In the genomic region with DNA sequence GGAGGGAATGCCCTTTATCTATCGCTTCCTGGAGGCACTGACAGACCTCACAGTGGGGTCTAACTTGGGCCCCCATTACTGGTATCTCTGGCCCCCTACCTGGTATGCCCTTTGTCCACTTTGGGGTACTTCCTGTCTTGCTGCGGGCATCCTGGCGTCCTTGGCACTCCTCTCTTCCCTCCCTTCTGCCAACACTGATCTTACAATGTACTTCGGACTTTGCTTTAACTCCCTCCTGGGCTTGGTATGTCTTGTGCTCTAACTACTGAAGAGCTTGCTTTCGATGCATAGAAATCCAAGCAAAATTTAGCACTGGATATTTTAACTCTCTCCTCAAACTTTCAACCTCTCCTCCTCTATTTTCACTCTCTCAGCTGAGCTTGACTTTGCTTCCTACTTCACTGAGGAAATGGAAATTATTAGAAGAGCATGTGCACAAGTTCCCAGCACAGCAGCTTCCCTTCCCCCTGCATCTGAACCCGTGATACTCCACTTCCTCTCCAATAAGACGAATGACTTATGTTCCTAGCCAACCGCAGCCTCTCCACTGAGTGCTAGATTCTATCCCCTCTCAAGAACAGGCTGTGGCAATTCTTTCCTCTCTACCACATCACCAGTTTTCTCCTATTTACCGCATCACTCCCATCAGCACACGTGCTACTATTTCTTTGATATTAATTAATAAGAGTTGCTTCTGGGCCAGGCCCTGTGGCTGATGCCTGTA, we compare ENCODE assay signal across 9 cellular contexts. TPM values are rescaled to one million over a fixed set of nuclear protein-coding genes. Genes with fewer than 3 reads are reported as not detected.
A peak's percentile ranks its signal among the peaks of the same experiment; 100 is the strongest.
DNase-seq lines count a peak whose midpoint lies in the region; ATAC-seq, FAIRE-seq and TF ChIP-seq lines count a peak whose summit lies in the region.
"Had no signal": no experiment of that assay in that cellular context is flagged by ENCODE, and none has a peak within 500 bp of the region (broad histone marks: within the 10 kb centered on the region; RNA-seq: fewer than 3 reads in every experiment).

No MANE protein-coding gene starts in this region.

- no TSS peak for BruUV-seq in Caco-2 (replicated peaks; lab: Mats Ljungman, UMichigan)

- H3K27me3 ChIP-seq in left lung (peaks cover 0 to 3% of the 10 kb centered on the region in 2 donors), aorta (ENCODE audit: control insufficient read depth in 1 of 2, insufficient read depth in 2 of 2, low read length in 1 of 2) (no peaks in the 10 kb centered on the region), Caco-2 (replicated peaks; ENCODE audit: control insufficient read depth, insufficient read depth, low read length) (no peaks in the 10 kb centered on the region)

- H3K9me3 Mint-ChIP-seq in Caco-2 (ENCODE audit: unreplicated experiment), result no peaks in the 10 kb centered on the region

- H3K4me1 ChIP-seq in left lung, result no peaks in the 10 kb centered on the region
- no peaks in the 10 kb centered on the region for H3K4me1 ChIP-seq in aorta (ENCODE audit: control insufficient read depth in 1 of 2, insufficient read depth in 2 of 2, low read length in 2 of 2)
- no peaks in the 10 kb centered on the region for H3K4me1 ChIP-seq in Caco-2

- POLR2A ChIA-PET in Caco-2 (lab: Charles Lee), result no interaction called here

- CTCF ChIA-PET in Caco-2 (lab: Charles Lee), result interaction anchor here (0.5 kb wide), 1 partner anchor 323 kb away, joined by 3 read pairs; no protein-coding TSS in a partner anchor

- 50 to 55% methylated on average over 10 of the region's 10 CpGs for WGBS in aorta, 2 donors

- H3K9me3 ChIP-seq in left lung (no peaks in the 10 kb centered on the region), aorta (ENCODE audit: control insufficient read depth, low read length) (no peaks in the 10 kb centered on the region), Caco-2 (no peaks in the 10 kb centered on the region)

- no peaks in the 10 kb centered on the region for H3K36me3 Mint-ChIP-seq in Caco-2 (ENCODE audit: insufficient read depth, unreplicated experiment)

- H3K36me3 ChIP-seq in left lung (no peaks in the 10 kb centered on the region), aorta (ENCODE audit: control insufficient read depth in 1 of 2, insufficient read depth in 2 of 2, low read length in 1 of 2) (no peaks in the 10 kb centered on the region), Caco-2 (ENCODE audit: control insufficient read depth, insufficient read depth, low read length) (no peaks in the 10 kb centered on the region)

- H3K4me3 Mint-ChIP-seq in Caco-2 (ENCODE audit: unreplicated experiment), result no peak overlapping the region

- H3K27me3 Mint-ChIP-seq in Caco-2 (ENCODE audit: insufficient read depth, unreplicated experiment), result no peaks in the 10 kb centered on the region

- TF ChIP-seq CTCF in left lung (IDR thresholded peaks at IDR 0.05) (no peak), Caco-2 (IDR thresholded peaks at IDR 0.05; ENCODE audit: insufficient read depth in 1 of 2, low read depth in 1 of 2, low read length in 1 of 2, severe bottlenecking in 1 of 2, unreplicated experiment in 1 of 2) (no peak), D721Med (IDR thresholded peaks at IDR 0.05; ENCODE audit: insufficient read depth, missing control alignments) (no peak)

- no peak overlapping the region for H3K27ac ChIP-seq in left lung
- H3K27ac ChIP-seq in aorta (ENCODE audit: low read depth in 1 of 2, low read length in 2 of 2), result no peak overlapping the region

- no peak overlapping the region for H3K4me3 ChIP-seq in left lung
- H3K4me3 ChIP-seq in aorta (ENCODE audit: low read length in 2 of 2), result no peak overlapping the region
- H3K4me3 ChIP-seq in Caco-2 (ENCODE audit: low read depth, low read length), result no peak overlapping the region

- H3K4me1 Mint-ChIP-seq in Caco-2 (ENCODE audit: low read depth, unreplicated experiment), result peaks cover 6% of the 10 kb centered on the region

- intact Hi-C loops in left cardiac atrium (cut with DNase I), result no loop called here
- intact Hi-C loops in cardiac septum (cut with DNase I), result loop anchor here (10.0 kb wide), 1 partner anchor 104 kb away; a partner anchor contains a TSS
- intact Hi-C loops in left lung (cut with DNase I), result no loop called here
- intact Hi-C loops in aorta (cut with DNase I), result no loop called here
- intact Hi-C loops in Caco-2 (cut with micrococcal nuclease; ENCODE audit: unreplicated experiment), result no loop called here

- ATAC-seq in left cardiac atrium (peak; percentile 53 to 60), left lung (peak; percentile 78), aorta (ENCODE audit: low FRiP score) (peak; percentile 24), GM21360 (IDR thresholded peaks at IDR 0.05; ENCODE audit: unreplicated experiment) (no peak)

- DNase-seq in left cardiac atrium (peak; percentile 31), cardiac septum (ENCODE audit: low spot score) (no peak), left lung (peak in 1 of 2 donors; percentile 70), aorta (peak in 1 of 2 donors; percentile 81), Caco-2 (no peak), D721Med (ENCODE audit: insufficient read length, low spot score) (no peak)
- DNase-seq in activated CD4-positive, alpha-beta T cell treated with anti-CD3 and anti-CD28 coated beads, Interleukin-2, amount 50 U/mL, for 48 hours, result peak; percentile 11 to 29

- FAIRE-seq in D721Med (lab: Jason Lieb, UNC), result no peak

- no peak overlapping the region for H3K27ac Mint-ChIP-seq in Caco-2 (ENCODE audit: unreplicated experiment)

RNA-seq across cellular contexts. Expression of a gene that starts 52.9 kb away (rescaled TPM):
- total RNA-seq in left cardiac atrium (not detected), cardiac septum (not detected), left lung (not detected), aorta (not detected), Caco-2 (2022) (not detected in 2 replicates)
- not detected for polyA plus RNA-seq in aorta
- total RNA-seq: epithelial cell of proximal tubule had no signal

Comparison
In these comparisons a context has a peak if more than half of its experiments do, and no peak if none do; other contexts are left out.
1. DNase-seq: peak in left cardiac atrium (single experiment) and activated CD4-positive, alpha-beta T cell treated with anti-CD3 and anti-CD28 coated beads, Interleukin-2, amount 50 U/mL, for 48 hours (2 of 2); none in cardiac septum (single experiment), Caco-2 (0 of 2) and D721Med (single experiment).